ENCODE assay signal across 8 cellular contexts in the genomic region with DNA sequence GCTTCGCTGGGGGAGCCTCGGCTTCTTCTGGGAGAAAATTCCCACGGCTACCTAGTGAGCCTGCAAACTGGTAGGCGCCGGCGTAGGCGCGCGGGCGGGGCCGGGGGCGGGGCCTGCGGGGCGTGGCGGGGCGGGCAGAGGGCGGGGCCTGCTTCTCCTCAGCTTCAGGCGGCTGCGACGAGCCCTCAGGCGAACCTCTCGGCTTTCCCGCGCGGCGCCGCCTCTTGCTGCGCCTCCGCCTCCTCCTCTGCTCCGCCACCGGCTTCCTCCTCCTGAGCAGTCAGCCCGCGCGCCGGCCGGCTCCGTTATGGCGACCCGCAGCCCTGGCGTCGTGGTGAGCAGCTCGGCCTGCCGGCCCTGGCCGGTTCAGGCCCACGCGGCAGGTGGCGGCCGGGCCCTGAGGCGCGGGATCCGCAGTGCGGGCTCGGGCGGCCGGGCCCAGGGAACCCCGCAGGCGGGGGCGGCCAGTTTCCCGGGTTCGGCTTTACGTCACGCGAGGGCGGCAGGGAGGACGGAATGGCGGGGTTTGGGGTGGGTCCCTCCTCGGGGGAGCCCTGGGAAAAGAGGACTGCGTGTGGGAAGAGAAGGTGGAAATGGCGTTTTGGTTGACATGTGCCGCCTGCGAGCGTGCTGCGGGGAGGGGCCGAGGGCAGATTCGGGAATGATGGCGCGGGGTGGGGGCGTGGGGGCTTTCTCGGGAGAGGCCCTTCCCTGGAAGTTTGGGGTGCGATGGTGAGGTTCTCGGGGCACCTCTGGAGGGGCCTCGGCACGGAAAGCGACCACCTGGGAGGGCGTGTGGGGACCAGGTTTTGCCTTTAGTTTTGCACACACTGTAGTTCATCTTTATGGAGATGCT. TPM values are rescaled to one million over a fixed set of nuclear protein-coding genes. Genes with fewer than 3 reads are reported as not detected.
DNase-seq lines count a peak whose midpoint lies in the region; ATAC-seq and TF ChIP-seq lines count a peak whose summit lies in the region.

A gene with protein sequence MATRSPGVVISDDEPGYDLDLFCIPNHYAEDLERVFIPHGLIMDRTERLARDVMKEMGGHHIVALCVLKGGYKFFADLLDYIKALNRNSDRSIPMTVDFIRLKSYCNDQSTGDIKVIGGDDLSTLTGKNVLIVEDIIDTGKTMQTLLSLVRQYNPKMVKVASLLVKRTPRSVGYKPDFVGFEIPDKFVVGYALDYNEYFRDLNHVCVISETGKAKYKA (plus strand): TSS at position 161 of the 856 bp plus-strand sequence. CDS start 147 bp downstream, at position 308.

- H3K36me3 ChIP-seq in uterus = no peaks in the 10 kb centered on the region

- H3K27me3 ChIP-seq in uterus = no peaks in the 10 kb centered on the region

- peak; percentile 86 for DNase-seq in GM12865 (ENCODE audit: low read depth)
- DNase-seq in NCI-H1417 (lab: John Stamatoyannopoulos, UW) = peak; percentile 82 to 87 (median 84)
- peak; percentile 69 for DNase-seq in T-helper 22 cell (ENCODE audit: low read depth)
- peak; percentile 0 to 81 (median 64) for DNase-seq in anterior cingulate cortex (lab: John Stamatoyannopoulos, UW)
- DNase-seq in hepatic stellate cell (ENCODE audit: low spot score) = peak; percentile 54
- DNase-seq in renal cortical epithelial cell (ENCODE audit: low read depth) = peak; percentile 43
- peak; percentile 73 to 78 for DNase-seq in uterus

- H3K9me3 ChIP-seq in uterus = no peaks in the 10 kb centered on the region

- TF ChIP-seq CTCF in GM12865 (IDR thresholded peaks at IDR 0.05; ENCODE audit: insufficient read depth, low read depth, low read length, missing control alignments) (no peak), uterus (IDR thresholded peaks at IDR 0.05) (no peak)

- peak within 1 kb of the TSS; percentile 56 to 80 for H3K27ac ChIP-seq in uterus

- H3K4me3 ChIP-seq in GM12865 (ENCODE audit: low read depth, low read length) (peak within 1 kb of the TSS; percentile 74), uterus (peak within 1 kb of the TSS; percentile 47 to 68)

- intact Hi-C loops in uterus (cut with DNase I; ENCODE audit: low total_unique reads) = no loop called here

- H3K4me1 ChIP-seq in uterus = no peaks in the 10 kb centered on the region

- peak; percentile 90 for ATAC-seq in HG02623 (IDR thresholded peaks at IDR 0.05; ENCODE audit: unreplicated experiment)

- TF ChIP-seq POLR2A in uterus (IDR thresholded peaks at IDR 0.05) = peak; percentile 17 to 55

RNA-seq across cellular contexts. Expression of the gene that starts here (rescaled TPM):
- total RNA-seq in renal cortical epithelial cell (26.6 and 73.0 TPM in 2 replicates), uterus (10 to 100 TPM in 3 of 4 donors, 1 to 10 TPM in 1; 5.3 to 20.4 (median 16.2) TPM)

Comparison
In these comparisons a context has a peak if more than half of its experiments do, and no peak if none do; other contexts are left out.
1. Peak in every context shown above with its lines: DNase-seq, ATAC-seq, H3K4me3 ChIP-seq and H3K27ac ChIP-seq.